ENCODE assay signal across 11 cellular contexts in the genomic region with DNA sequence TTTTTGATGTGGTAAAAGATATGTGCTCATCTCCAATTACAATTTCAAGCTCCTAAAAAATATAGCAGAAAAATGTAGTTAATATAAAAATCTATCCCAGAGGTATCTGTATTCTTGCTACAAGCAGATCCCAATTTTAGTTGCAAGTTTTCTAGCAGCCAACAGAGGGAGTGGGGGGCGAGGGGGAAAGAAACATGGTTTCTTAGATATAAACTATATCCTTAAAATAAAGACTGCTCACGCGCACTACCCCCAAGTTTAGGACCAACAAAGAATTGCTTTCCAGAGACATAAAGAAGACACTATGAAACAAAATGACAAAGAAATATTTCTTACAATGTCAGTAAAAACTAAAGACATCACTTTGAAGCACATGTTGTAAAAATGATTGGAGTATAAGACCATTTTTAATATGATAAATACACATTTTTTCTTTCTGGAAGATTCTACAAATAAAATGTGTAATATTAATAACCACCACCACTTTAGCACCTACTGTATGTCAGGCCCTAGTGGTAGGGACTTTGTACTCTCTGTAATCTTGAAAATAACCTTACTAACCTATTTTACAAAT. TPM values are rescaled to one million over a fixed set of nuclear protein-coding genes. Genes with fewer than 3 reads are reported as not detected.
DNase-seq lines count a peak whose midpoint lies in the region; FAIRE-seq and TF ChIP-seq lines count a peak whose summit lies in the region.
"Had no signal": no experiment of that assay in that cellular context is flagged by ENCODE, and none has a peak within 500 bp of the region (broad histone marks: within the 10 kb centered on the region; RNA-seq: fewer than 3 reads in every experiment).

No MANE protein-coding gene starts in this region.

- no peak for FAIRE-seq in bronchial epithelial cell (lab: Jason Lieb, UNC)
- FAIRE-seq: GM19239 had no signal

- H3K4me3 ChIP-seq in LNCaP clone FGC (ENCODE audit: low read depth, low read length) (no peak overlapping the region), bronchial epithelial cell (ENCODE audit: low read depth, low read length) (no peak overlapping the region)

- peaks cover 4% of the 10 kb centered on the region for H3K36me3 ChIP-seq in bronchial epithelial cell (ENCODE audit: control insufficient read depth, insufficient read depth, low read length)

- DNase-seq in activated naive CD4-positive, alpha-beta T cell treated with anti-CD3 and anti-CD28 coated beads for 36 hours, result peak; percentile 15
- no peak for DNase-seq in activated naive CD4-positive, alpha-beta T cell treated with anti-CD3 and anti-CD28 coated beads, Interleukin-2, amount 50 U/mL, for 16 hours
- no peak for DNase-seq in LNCaP clone FGC (ENCODE audit: low read depth)
- DNase-seq in bronchial epithelial cell (ENCODE audit: low read depth), result peak; percentile 10
- DNase-seq in osteocyte (ENCODE audit: extremely low spot score, unreplicated experiment), result no peak
- no peak for DNase-seq in NOMO-1 treated with dmso at 0.1 percent for 144 hours (lab: John Stamatoyannopoulos, UW; ENCODE audit: unreplicated experiment)
- no peak for DNase-seq in T1000 (lab: John Stamatoyannopoulos, UW)
- DNase-seq in NCI-H2107 treated with DMSO at 0.1 percent for 48 hours (lab: John Stamatoyannopoulos, UW; ENCODE audit: unreplicated experiment), result no peak
- DNase-seq: activated T-cell treated with anti-CD3 and anti-CD28 coated beads, Interleukin-2, amount 50 U/mL, for 72 hours had no signal

- no peaks in the 10 kb centered on the region for H3K9me3 Mint-ChIP-seq in activated naive CD4-positive, alpha-beta T cell treated with anti-CD3 and anti-CD28 coated beads for 36 hours
- no peaks in the 10 kb centered on the region for H3K9me3 Mint-ChIP-seq in osteocyte (ENCODE audit: unreplicated experiment)
- H3K9me3 Mint-ChIP-seq: activated T-cell treated with anti-CD3 and anti-CD28 coated beads, Interleukin-2, amount 50 U/mL, for 72 hours; CD8-positive, alpha-beta memory T cell had no signal

- H3K27me3 ChIP-seq in bronchial epithelial cell (ENCODE audit: control insufficient read depth, insufficient read depth, low read length), result no peaks in the 10 kb centered on the region

- no peak overlapping the region for H3K4me3 Mint-ChIP-seq in activated naive CD4-positive, alpha-beta T cell treated with anti-CD3 and anti-CD28 coated beads for 36 hours
- no peak overlapping the region for H3K4me3 Mint-ChIP-seq in osteocyte (ENCODE audit: unreplicated experiment)
- H3K4me3 Mint-ChIP-seq: activated T-cell treated with anti-CD3 and anti-CD28 coated beads, Interleukin-2, amount 50 U/mL, for 72 hours; CD8-positive, alpha-beta memory T cell had no signal

- intact Hi-C loops in activated naive CD4-positive, alpha-beta T cell treated with anti-CD3 and anti-CD28 coated beads for 36 hours (cut with micrococcal nuclease), result no loop called here

- no peaks in the 10 kb centered on the region for H3K27me3 Mint-ChIP-seq in activated naive CD4-positive, alpha-beta T cell treated with anti-CD3 and anti-CD28 coated beads for 36 hours (ENCODE audit: low read depth)
- no peaks in the 10 kb centered on the region for H3K27me3 Mint-ChIP-seq in osteocyte (ENCODE audit: unreplicated experiment)
- H3K27me3 Mint-ChIP-seq: CD8-positive, alpha-beta memory T cell had no signal

- peaks cover 26% of the 10 kb centered on the region for H3K4me1 Mint-ChIP-seq in activated naive CD4-positive, alpha-beta T cell treated with anti-CD3 and anti-CD28 coated beads for 36 hours (ENCODE audit: low read depth)
- peaks cover 15% of the 10 kb centered on the region for H3K4me1 Mint-ChIP-seq in osteocyte (ENCODE audit: unreplicated experiment)

- TF ChIP-seq CTCF in LNCaP clone FGC (IDR thresholded peaks at IDR 0.05; ENCODE audit: control insufficient read depth, extremely low read depth, insufficient read depth) (0 out of 2 replicates have a peak, but pooled peaks have one; percentile 12), bronchial epithelial cell (IDR thresholded peaks at IDR 0.05; ENCODE audit: insufficient read depth, low read length, severe bottlenecking) (peak; percentile 12), osteocyte (IDR thresholded peaks at IDR 0.05) (peak; percentile 48)

- peaks cover 46% of the 10 kb centered on the region for H3K36me3 Mint-ChIP-seq in activated naive CD4-positive, alpha-beta T cell treated with anti-CD3 and anti-CD28 coated beads for 36 hours (ENCODE audit: low read depth)
- peaks cover 39% of the 10 kb centered on the region for H3K36me3 Mint-ChIP-seq in osteocyte (ENCODE audit: unreplicated experiment)

- CTCF ChIA-PET in activated naive CD4-positive, alpha-beta T cell treated with anti-CD3 and anti-CD28 coated beads for 36 hours (lab: Charles Lee), result no interaction called here

- no peak overlapping the region for H3K27ac Mint-ChIP-seq in activated naive CD4-positive, alpha-beta T cell treated with anti-CD3 and anti-CD28 coated beads for 36 hours
- H3K27ac Mint-ChIP-seq in osteocyte (ENCODE audit: unreplicated experiment), result no peak overlapping the region
- H3K27ac Mint-ChIP-seq: activated T-cell treated with anti-CD3 and anti-CD28 coated beads, Interleukin-2, amount 50 U/mL, for 72 hours had no signal

RNA-seq across cellular contexts. Expression of gene MAGOHB, which starts 5.4 kb away (rescaled TPM):
- total RNA-seq in activated naive CD4-positive, alpha-beta T cell treated with anti-CD3 and anti-CD28 coated beads for 36 hours, result 10 to 100 TPM; 58.8 to 61.1 TPM
- total RNA-seq in bronchial epithelial cell (14.0 and 14.5 TPM in 2 replicates), osteocyte (26.8 and 28.1 TPM in 2 replicates)

Comparison
In these comparisons a context has a peak if more than half of its experiments do, and no peak if none do; other contexts are left out.
1. DNase-seq: peak in activated naive CD4-positive, alpha-beta T cell treated with anti-CD3 and anti-CD28 coated beads for 36 hours (single experiment) and bronchial epithelial cell (single experiment); none in activated naive CD4-positive, alpha-beta T cell treated with anti-CD3 and anti-CD28 coated beads, Interleukin-2, amount 50 U/mL, for 16 hours (single experiment), LNCaP clone FGC (single experiment), osteocyte (single experiment), NOMO-1 treated with dmso at 0.1 percent for 144 hours (single experiment), T1000 (single experiment) and NCI-H2107 treated with DMSO at 0.1 percent for 48 hours (single experiment).
2. Peak in every context shown above with its lines, with median percentiles within 50 percentile points of each other: CTCF ChIP-seq.